14 cellular contexts compared by ENCODE assay signal in the genomic region with DNA sequence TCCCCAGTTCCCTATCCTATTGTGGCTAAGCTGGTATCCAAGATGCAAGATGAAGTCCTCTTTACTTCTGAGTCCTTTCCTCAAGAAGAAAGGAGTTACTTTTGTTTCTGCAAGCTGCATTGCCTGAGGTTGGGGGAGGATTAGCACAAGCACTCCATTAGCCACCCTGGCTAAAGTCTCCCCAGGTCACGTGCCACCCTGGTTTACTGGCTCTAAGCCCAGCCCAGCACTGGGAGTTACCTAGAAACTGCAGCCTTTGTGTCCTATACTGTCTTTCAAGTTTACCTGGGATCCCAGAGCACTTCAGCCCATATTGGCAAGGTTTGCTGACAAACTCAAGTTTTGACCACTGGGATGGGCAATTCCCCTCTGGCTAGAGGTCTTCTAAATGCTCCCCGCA.
DNase-seq lines count a peak whose midpoint lies in the region; ATAC-seq lines count a peak whose summit lies in the region.
"Had no signal": no experiment of that assay in that cellular context is flagged by ENCODE, and none has a peak within 500 bp of the region (broad histone marks: within the 10 kb centered on the region; RNA-seq: fewer than 3 reads in every experiment).

No MANE protein-coding gene starts in this region.

- ATAC-seq in HG03460 (IDR thresholded peaks at IDR 0.05; ENCODE audit: unreplicated experiment) (no peak), GM18909 (IDR thresholded peaks at IDR 0.05; ENCODE audit: poor library complexity, unreplicated experiment) (no peak)
- ATAC-seq: activated CD8-positive, alpha-beta T cell treated with anti-CD3 and anti-CD28 coated beads, Interleukin-2, amount 10 ng/mL, durations not matched to agents 7 days and 5 days; sciatic nerve had no signal

- peak; percentile 22 for DNase-seq in DMS79 (lab: John Stamatoyannopoulos, UW)
- DNase-seq in HUDEP-2 (lab: John Stamatoyannopoulos, UW; ENCODE audit: unreplicated experiment in 76 of 76), result peak in 46 of 76 experiments; percentile 1 to 49 (median 18)
- peak; percentile 63 for DNase-seq in NCI-H82 (lab: John Stamatoyannopoulos, UW)
- peak; percentile 42 for DNase-seq in midbrain (lab: John Stamatoyannopoulos, UW)
- no peak for DNase-seq in stimulated activated CD4-positive, alpha-beta T cell treated with anti-CD3 and anti-CD28 coated beads, Interleukin-12 subunit alpha, Interleukin-12 subunit beta, amount 100 ng/mL, for 4 hours
- DNase-seq: activated CD8-positive, alpha-beta T cell treated with anti-CD3 and anti-CD28 coated beads, Interleukin-2, amount 10 ng/mL, durations not matched to agents 7 days and 5 days; effector memory CD4-positive, alpha-beta T cell; Kasumi-1; NCI-H1694; stimulated activated CD4-positive, alpha-beta T cell treated with anti-CD3 and anti-CD28 coated beads, Interleukin-2, amount 100 ng/mL, for 24 hours; WERI-Rb-1 had no signal
